ENCODE assay signal across 4 cellular contexts in the genomic region with DNA sequence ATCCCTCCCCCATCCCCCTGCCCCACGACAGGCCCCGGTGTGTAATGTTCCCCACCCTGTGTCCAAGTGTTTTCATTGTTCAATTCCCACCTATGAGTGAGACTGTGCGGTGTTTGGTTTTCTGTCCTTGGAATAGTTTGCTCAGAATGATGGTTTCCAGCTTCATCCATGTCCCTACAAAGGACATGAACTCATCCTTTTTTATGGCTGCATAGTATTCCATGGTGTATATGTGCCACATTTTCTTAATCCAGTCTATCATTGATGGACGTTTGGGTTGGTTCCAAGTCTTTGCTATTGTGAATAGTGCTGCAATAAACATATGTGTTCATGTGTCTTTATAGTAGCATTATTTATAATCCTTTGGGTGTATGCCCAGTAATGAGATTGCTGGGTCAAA. TPM values are rescaled to one million over a fixed set of nuclear protein-coding genes. Genes with fewer than 3 reads are reported as not detected.
"Had no signal": no experiment of that assay in that cellular context is flagged by ENCODE, and none has a peak within 500 bp of the region (broad histone marks: within the 10 kb centered on the region; RNA-seq: fewer than 3 reads in every experiment).

No MANE protein-coding gene starts in this region.

RNA-seq across cellular contexts. Expression of gene DNASE1L3, which starts 32.1 kb away (rescaled TPM):
- total RNA-seq: HT-29, HT1080, IMR-90, K562 had no signal
